In genomic region chr2:2787301-2787907, GRCh38 we compare ENCODE assay signal across 1 cellular context.
TF ChIP-seq lines count a peak whose summit lies in the region.

No MANE protein-coding gene starts in this region.

TF ChIP-seq in GM23338, 12 proteins besides CTCF, POLR2A, EP300 and RAD21 (continued from another document):
- TF ChIP-seq ZNF462 (CRISPR knock-in tag; IDR thresholded peaks at IDR 0.05) (no peak), STAT1 (IDR thresholded peaks at IDR 0.05; ENCODE audit: unreplicated experiment) (no peak), REST (IDR thresholded peaks at IDR 0.05; ENCODE audit: unreplicated experiment) (no peak), EZH2 (IDR thresholded peaks at IDR 0.05; ENCODE audit: low read depth, unreplicated experiment) (no peak), ZNF331 (CRISPR knock-in tag; IDR thresholded peaks at IDR 0.05; ENCODE audit: low read depth) (no peak), CREB1 (CRISPR knock-in tag; IDR thresholded peaks at IDR 0.05; ENCODE audit: low read depth) (no peak)
